Comparison of ENCODE assay signal across 14 cellular contexts in the genomic region with DNA sequence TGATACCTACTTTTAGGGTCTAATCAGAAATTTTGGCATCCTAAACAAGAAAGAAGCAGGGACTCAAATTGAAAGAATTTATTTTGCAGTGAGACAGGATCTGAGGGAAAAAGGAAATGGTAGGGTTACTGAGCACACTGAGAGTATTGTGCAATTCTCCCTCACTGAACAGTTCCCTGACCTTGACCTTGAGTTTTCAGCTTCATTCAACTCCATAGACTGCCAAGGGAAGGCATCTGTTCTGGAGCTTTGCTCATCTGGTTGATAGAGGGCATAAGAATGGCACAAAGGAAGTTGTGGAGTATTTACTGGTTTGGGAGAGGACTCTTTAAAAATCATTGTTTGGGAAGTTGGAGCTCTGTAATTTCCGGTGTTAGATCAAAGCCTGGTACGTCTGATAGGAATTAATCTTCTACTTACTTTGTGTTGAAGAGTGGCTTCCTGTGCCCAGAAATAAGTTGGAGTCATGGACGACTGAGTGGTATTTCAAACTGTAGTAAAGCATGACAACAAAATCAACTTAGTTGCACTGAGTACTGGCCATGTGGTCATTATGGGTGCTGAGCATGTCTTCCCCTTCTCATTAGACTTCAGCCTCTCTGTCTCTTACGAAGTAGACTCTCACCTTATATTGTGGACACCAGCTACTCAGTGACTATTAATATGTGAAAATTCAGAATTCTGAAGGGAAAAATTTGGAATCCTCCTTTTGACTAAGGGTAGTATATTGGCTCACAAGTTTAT. TPM values are rescaled to one million over a fixed set of nuclear protein-coding genes. Genes with fewer than 3 reads are reported as not detected.
DNase-seq lines count a peak whose midpoint lies in the region; ATAC-seq and TF ChIP-seq lines count a peak whose summit lies in the region.
"Had no signal": no experiment of that assay in that cellular context is flagged by ENCODE, and none has a peak within 500 bp of the region (broad histone marks: within the 10 kb centered on the region; RNA-seq: fewer than 3 reads in every experiment).

No MANE protein-coding gene starts in this region.

- no peaks in the 10 kb centered on the region for H3K36me3 ChIP-seq in parathyroid adenoma (ENCODE audit: control insufficient read depth, insufficient read depth, low read length)
- H3K36me3 ChIP-seq: uterus had no signal

- no peaks in the 10 kb centered on the region for H3K27me3 ChIP-seq in H9 (ENCODE audit: insufficient read depth, low read length)
- no peaks in the 10 kb centered on the region for H3K27me3 ChIP-seq in parathyroid adenoma (ENCODE audit: control insufficient read depth, insufficient read depth, low read length)
- H3K27me3 ChIP-seq: uterus had no signal

- TF ChIP-seq CTCF in H9 (conservative IDR thresholded peaks at IDR 0.05) (no peak), fibroblast of villous mesenchyme (IDR thresholded peaks at IDR 0.05; ENCODE audit: insufficient read depth, low read depth, low read length) (no peak), parathyroid adenoma (IDR thresholded peaks at IDR 0.05) (no peak), coronary artery (IDR thresholded peaks at IDR 0.05) (no peak)

- H4K91ac ChIP-seq in H9 (ENCODE audit: insufficient read length, low read depth, low read length): no peak overlapping the region

- H2BK120ac ChIP-seq in H9 (ENCODE audit: low read depth, low read length, poor library complexity, severe bottlenecking): no peak overlapping the region

- H4K20me1 ChIP-seq in H9 (ENCODE audit: control insufficient read depth, insufficient read depth, insufficient read length): no peaks in the 10 kb centered on the region

- H2AK5ac ChIP-seq in H9 (ENCODE audit: insufficient read length, low read length): no peak overlapping the region

- no peak overlapping the region for H3K56ac ChIP-seq in H9 (ENCODE audit: insufficient read length, low read depth, low read length)

- no peak for DNase-seq in H9
- peak; percentile 6 for DNase-seq in OCI-M1 (lab: John Stamatoyannopoulos, UW)
- DNase-seq in fibroblast of villous mesenchyme (ENCODE audit: low read depth): peak; percentile 68
- no peak for DNase-seq in kidney tubule cell (ENCODE audit: low spot score)
- DNase-seq in coronary artery (ENCODE audit: low spot score): no peak
- DNase-seq: activated CD4-positive, alpha-beta T cell treated with anti-CD3 and anti-CD28 coated beads, Interleukin-2, amount 10 ng/mL, durations not matched to agents 24 days and 14 days; activated gamma-delta T cell; CD8-positive, alpha-beta memory T cell; uterus had no signal

- no peak overlapping the region for H2BK5ac ChIP-seq in H9 (ENCODE audit: insufficient read length, low read length)

- H2BK15ac ChIP-seq in H9 (ENCODE audit: low read depth, low read length): no peak overlapping the region

- H3K4me3 Mint-ChIP-seq in H9: no peak overlapping the region
- H3K4me3 Mint-ChIP-seq: activated CD4-positive, alpha-beta T cell treated with anti-CD3 and anti-CD28 coated beads, Interleukin-2, amount 10 ng/mL, durations not matched to agents 24 days and 14 days; CD8-positive, alpha-beta memory T cell; mesothelial cell of epicardium had no signal

- H3K9ac ChIP-seq in H9 (ENCODE audit: extremely low read depth, insufficient read length, low read length) (no peak overlapping the region), parathyroid adenoma (no peak overlapping the region)

- H3K27ac Mint-ChIP-seq in H9: 0 out of 7 replicates have a peak overlapping the region, but pooled peaks of 1 of the 3 experiments have one; percentile 3
- H3K27ac Mint-ChIP-seq: activated CD4-positive, alpha-beta T cell treated with anti-CD3 and anti-CD28 coated beads, Interleukin-2, amount 10 ng/mL, durations not matched to agents 24 days and 14 days; mesothelial cell of epicardium had no signal

- H3K79me2 ChIP-seq in H9 (ENCODE audit: insufficient read depth, low read length): no peaks in the 10 kb centered on the region
- H3K79me2 ChIP-seq in parathyroid adenoma: no peaks in the 10 kb centered on the region

- H3K4ac ChIP-seq in H9 (ENCODE audit: low read depth, low read length): no peak overlapping the region

- no peaks in the 10 kb centered on the region for H3K23me2 ChIP-seq in H9 (ENCODE audit: insufficient read length, low read depth, low read length, poor library complexity, severe bottlenecking)

- no peaks in the 10 kb centered on the region for H3K79me1 ChIP-seq in H9 (ENCODE audit: insufficient read depth, low read depth, low read length, poor library complexity, severe bottlenecking)

- ATAC-seq in GM21576 (IDR thresholded peaks at IDR 0.05; ENCODE audit: unreplicated experiment): no peak
- ATAC-seq in GM19023 (IDR thresholded peaks at IDR 0.05; ENCODE audit: unreplicated experiment): no peak

- no CpG with 5 or more reads among the region's 4 CpGs for WGBS in H9 (ENCODE audit: extremely low coverage, insufficient read length, low lambda C conversion rate)

- no peak overlapping the region for H3T11ph ChIP-seq in H9 (ENCODE audit: low read length)

- no peaks in the 10 kb centered on the region for H3K9me3 ChIP-seq in H9 (ENCODE audit: control insufficient read depth, low read depth, low read length)
- H3K9me3 ChIP-seq in parathyroid adenoma (ENCODE audit: control insufficient read depth, low read length): no peaks in the 10 kb centered on the region

- H3K9me3 Mint-ChIP-seq in H9: peaks cover 6 to 8% of the 10 kb centered on the region in 2 experiments; a peak in 2 of 5 replicates

- H3K4me2 ChIP-seq in H9 (ENCODE audit: insufficient read depth, insufficient read length, low read length): no peak overlapping the region
- no peak overlapping the region for H3K4me2 ChIP-seq in parathyroid adenoma (ENCODE audit: low read length)

- no peaks in the 10 kb centered on the region for H3K27me3 Mint-ChIP-seq in H9 (ENCODE audit: low read depth)

- H3K4me1 ChIP-seq in H9 (ENCODE audit: insufficient read depth, low read length) (no peaks in the 10 kb centered on the region; the same call in 1 of the 2 replicates), parathyroid adenoma (no peaks in the 10 kb centered on the region)
- H3K4me1 ChIP-seq: uterus had no signal

- peaks cover 7 to 8% of the 10 kb centered on the region in 2 experiments for H3K4me1 Mint-ChIP-seq in H9
- H3K4me1 Mint-ChIP-seq: activated CD4-positive, alpha-beta T cell treated with anti-CD3 and anti-CD28 coated beads, Interleukin-2, amount 10 ng/mL, durations not matched to agents 24 days and 14 days; CD8-positive, alpha-beta memory T cell; mesothelial cell of epicardium had no signal

- no peak overlapping the region for H4K5ac ChIP-seq in H9 (ENCODE audit: insufficient read length, low read depth, low read length)

- H3K27ac ChIP-seq in H9 (ENCODE audit: insufficient read length, low read depth, low read length) (no peak overlapping the region), parathyroid adenoma (no peak overlapping the region), coronary artery (no peak overlapping the region)
- H3K27ac ChIP-seq: uterus had no signal

- no peak overlapping the region for H2BK12ac ChIP-seq in H9 (ENCODE audit: insufficient read length, low read depth, low read length)

- no peak overlapping the region for H3K18ac ChIP-seq in H9 (ENCODE audit: insufficient read length, low read depth, low read length)

- no peak overlapping the region for H3K14ac ChIP-seq in H9 (ENCODE audit: insufficient read depth, low read length)

- H3K23ac ChIP-seq in H9 (ENCODE audit: insufficient read length, low read depth, low read length): no peak overlapping the region

- H3K4me3 ChIP-seq in fibroblast of villous mesenchyme (ENCODE audit: low read depth, low read length) (no peak overlapping the region), parathyroid adenoma (ENCODE audit: low read depth, low read length) (no peak overlapping the region), coronary artery (no peak overlapping the region)
- H3K4me3 ChIP-seq: skin epidermis, uterus had no signal

- peaks cover 0 to 7% (median 0%) of the 10 kb centered on the region in 3 experiments; a peak in 2 of 7 replicates for H3K36me3 Mint-ChIP-seq in H9 (ENCODE audit: insufficient read depth in 1 of 3, low read depth in 3 of 3)
- H3K36me3 Mint-ChIP-seq: mesothelial cell of epicardium had no signal

- no peak overlapping the region for H4K8ac ChIP-seq in H9 (replicated peaks; ENCODE audit: insufficient read length, low read depth, low read length)

- no peak overlapping the region for H2BK20ac ChIP-seq in H9 (ENCODE audit: low read depth, low read length, poor library complexity, severe bottlenecking)

- H2AFZ ChIP-seq in H9 (ENCODE audit: low read length): peak overlapping the region; percentile 40
- H2AFZ ChIP-seq in parathyroid adenoma: peak overlapping the region; percentile 12

RNA-seq across cellular contexts. Expression of a gene that starts 40.8 kb away (rescaled TPM):
- total RNA-seq in H9 (2021): 1.0 and 2.1 TPM in 2 replicates
- 3.5 and 14.2 TPM in 2 replicates for total RNA-seq in fibroblast of villous mesenchyme

Comparison
In these comparisons a context has a peak if more than half of its experiments do, and no peak if none do; other contexts are left out.
1. DNase-seq: peak in OCI-M1 (single experiment) and fibroblast of villous mesenchyme (single experiment); none in H9 (single experiment), kidney tubule cell (single experiment) and coronary artery (single experiment).